31 cellular contexts compared by ENCODE assay signal in the genomic region with DNA sequence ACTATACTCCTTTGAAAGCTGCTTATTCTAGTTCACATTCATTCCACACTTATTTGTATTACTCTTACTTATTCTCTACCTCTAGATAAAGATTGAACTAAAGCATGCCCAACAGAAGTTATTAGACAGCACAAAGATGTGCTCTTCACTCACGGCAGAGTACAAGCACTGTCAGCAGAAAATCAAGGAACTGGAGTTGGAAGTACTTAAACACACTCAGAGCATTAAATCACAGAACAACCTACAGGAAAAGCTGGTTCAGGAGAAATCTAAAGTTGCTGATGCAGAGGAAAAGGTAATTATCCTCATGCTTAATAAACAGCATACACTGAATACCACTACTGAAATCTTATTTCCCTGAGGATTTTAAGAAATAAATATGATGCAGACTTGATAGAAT.
"Had no signal": no experiment of that assay in that cellular context is flagged by ENCODE, and none has a peak within 500 bp of the region (broad histone marks: within the 10 kb centered on the region; RNA-seq: fewer than 3 reads in every experiment).

No MANE protein-coding gene starts in this region.

- ATAC-seq: activated CD4-positive, alpha-beta T cell treated with anti-CD3 and anti-CD28 coated beads for 36 hours; activated CD8-positive, alpha-beta memory T cell treated with anti-CD3 and anti-CD28 coated beads, Interleukin-2, amount 10 ng/mL, durations not matched to agents 7 days and 5 days; activated CD8-positive, alpha-beta T cell treated with anti-CD3 and anti-CD28 coated beads, Interleukin-2, amount 10 ng/mL, durations not matched to agents 7 days and 5 days; activated naive CD4-positive, alpha-beta T cell treated with anti-CD3 and anti-CD28 coated beads, Interleukin-2, amount 50 U/mL, for 72 hours; effector memory CD8-positive, alpha-beta T cell had no signal

- H3K4me1 Mint-ChIP-seq: activated CD4-positive, alpha-beta T cell treated with anti-CD3 and anti-CD28 coated beads for 36 hours; activated CD4-positive, alpha-beta T cell treated with anti-CD3 and anti-CD28 coated beads, Interleukin-2, amount 10 ng/mL, durations not matched to agents 24 days and 14 days; activated CD8-positive, alpha-beta memory T cell treated with anti-CD3 and anti-CD28 coated beads, Interleukin-2, amount 10 ng/mL, durations not matched to agents 7 days and 5 days; activated naive CD8-positive, alpha-beta T cell treated with anti-CD3 and anti-CD28 coated beads, Interleukin-2, amount 10 ng/mL, durations not matched to agents 7 days and 5 days; central memory CD8-positive, alpha-beta T cell had no signal

- H3K27ac ChIP-seq: brain microvascular endothelial cell had no signal

- H3K27me3 ChIP-seq: brain microvascular endothelial cell had no signal

- DNase-seq: activated CD4-positive, alpha-beta memory T cell treated with anti-CD3 and anti-CD28 coated beads for 36 hours; activated CD4-positive, alpha-beta T cell treated with anti-CD3 and anti-CD28 coated beads for 36 hours; activated CD4-positive, alpha-beta T cell treated with anti-CD3 and anti-CD28 coated beads, Interleukin-2, amount 10 ng/mL, durations not matched to agents 24 days and 14 days; activated CD4-positive, CD25-positive, alpha-beta regulatory T cell; activated CD4-positive, CD25-positive, alpha-beta regulatory T cell treated with anti-CD3 and anti-CD28 coated beads, Interleukin-2, amount 50 U/mL, for 72 hours; activated CD8-positive, alpha-beta memory T cell treated with anti-CD3 and anti-CD28 coated beads, Interleukin-2, amount 10 ng/mL, durations not matched to agents 7 days and 5 days; activated CD8-positive, alpha-beta memory T cell treated with anti-CD3 and anti-CD28 coated beads, Interleukin-2, amount 50 U/mL, for 4 hours; activated CD8-positive, alpha-beta T cell treated with anti-CD3 and anti-CD28 coated beads, Interleukin-2, amount 10 ng/mL, durations not matched to agents 7 days and 5 days; activated effector memory CD4-positive, alpha-beta T cell treated with anti-CD3 and anti-CD28 coated beads, Interleukin-2, amount 50 U/mL, for 16 hours; activated naive CD4-positive, alpha-beta T cell treated with anti-CD3 and anti-CD28 coated beads for 36 hours; activated naive CD8-positive, alpha-beta T cell treated with anti-CD3 and anti-CD28 coated beads, Interleukin-2, amount 10 ng/mL, durations not matched to agents 7 days and 5 days; activated T-cell treated with anti-CD3 and anti-CD28 coated beads, Interleukin-2, amount 50 U/mL, for 1 hour; activated T-cell treated with anti-CD3 and anti-CD28 coated beads, Interleukin-2, amount 50 U/mL, for 48 hours; brain microvascular endothelial cell; cortex of kidney; dermis blood vessel endothelial cell; effector CD4-positive, alpha-beta T cell; effector memory CD8-positive, alpha-beta T cell; erythroblast; foreskin fibroblast; head of caudate nucleus; T-helper 1 cell; T-helper 2 cell had no signal

- H3K4me3 Mint-ChIP-seq: activated CD4-positive, alpha-beta memory T cell treated with anti-CD3 and anti-CD28 coated beads for 36 hours; activated CD4-positive, alpha-beta T cell treated with anti-CD3 and anti-CD28 coated beads for 36 hours; activated CD4-positive, alpha-beta T cell treated with anti-CD3 and anti-CD28 coated beads, Interleukin-2, amount 10 ng/mL, durations not matched to agents 24 days and 14 days; activated CD8-positive, alpha-beta memory T cell treated with anti-CD3 and anti-CD28 coated beads, Interleukin-2, amount 10 ng/mL, durations not matched to agents 7 days and 5 days; activated CD8-positive, alpha-beta T cell treated with anti-CD3 and anti-CD28 coated beads, Interleukin-2, amount 10 ng/mL, durations not matched to agents 7 days and 5 days; activated naive CD4-positive, alpha-beta T cell treated with anti-CD3 and anti-CD28 coated beads for 36 hours; activated naive CD8-positive, alpha-beta T cell treated with anti-CD3 and anti-CD28 coated beads, Interleukin-2, amount 10 ng/mL, durations not matched to agents 7 days and 5 days; activated T-helper 1 cell treated with anti-CD3 and anti-CD28 coated beads, Interleukin-12 subunit alpha, Interleukin-12 subunit beta, Interleukin-2, Interleukin-4 antibody, amounts not matched to agents 30 ng/mL and 10 ng/mL and 1 ng/mL, durations not matched to agents 14 hours and 24 hours and 36 hours; central memory CD8-positive, alpha-beta T cell; effector memory CD8-positive, alpha-beta T cell had no signal

- H3K27me3 Mint-ChIP-seq: activated CD4-positive, alpha-beta memory T cell treated with anti-CD3 and anti-CD28 coated beads for 36 hours; activated CD4-positive, alpha-beta T cell treated with anti-CD3 and anti-CD28 coated beads for 36 hours; activated CD8-positive, alpha-beta memory T cell treated with anti-CD3 and anti-CD28 coated beads, Interleukin-2, amount 10 ng/mL, durations not matched to agents 7 days and 5 days; activated naive CD8-positive, alpha-beta T cell treated with anti-CD3 and anti-CD28 coated beads, Interleukin-2, amount 10 ng/mL, durations not matched to agents 7 days and 5 days; central memory CD8-positive, alpha-beta T cell; effector memory CD8-positive, alpha-beta T cell had no signal

- H3K36me3 Mint-ChIP-seq: activated CD4-positive, alpha-beta memory T cell treated with anti-CD3 and anti-CD28 coated beads for 36 hours; activated CD8-positive, alpha-beta memory T cell treated with anti-CD3 and anti-CD28 coated beads, Interleukin-2, amount 10 ng/mL, durations not matched to agents 7 days and 5 days; activated naive CD4-positive, alpha-beta T cell treated with anti-CD3 and anti-CD28 coated beads, Interleukin-2, amount 50 U/mL, for 72 hours; activated naive CD8-positive, alpha-beta T cell treated with anti-CD3 and anti-CD28 coated beads, Interleukin-2, amount 10 ng/mL, durations not matched to agents 7 days and 5 days had no signal

- H3K9me3 Mint-ChIP-seq: activated CD4-positive, alpha-beta memory T cell treated with anti-CD3 and anti-CD28 coated beads for 36 hours; activated CD4-positive, alpha-beta T cell treated with anti-CD3 and anti-CD28 coated beads, Interleukin-2, amount 10 ng/mL, durations not matched to agents 24 days and 14 days; activated naive CD4-positive, alpha-beta T cell treated with anti-CD3 and anti-CD28 coated beads for 36 hours; activated naive CD4-positive, alpha-beta T cell treated with anti-CD3 and anti-CD28 coated beads, Interleukin-2, amount 50 U/mL, for 72 hours; activated naive CD8-positive, alpha-beta T cell treated with anti-CD3 and anti-CD28 coated beads, Interleukin-2, amount 10 ng/mL, durations not matched to agents 7 days and 5 days; activated T-helper 1 cell treated with anti-CD3 and anti-CD28 coated beads, Interleukin-12 subunit alpha, Interleukin-12 subunit beta, Interleukin-2, Interleukin-4 antibody, amounts not matched to agents 30 ng/mL and 10 ng/mL and 1 ng/mL, durations not matched to agents 14 hours and 24 hours and 36 hours; activated T-helper 2 cell treated with anti-CD3 and anti-CD28 coated beads, Interferon-gamma antibody, Interleukin-2, Interleukin-4, amounts not matched to agents 10 μg/mL and 5 μg/mL and 100 μg/mL, durations not matched to agents 14 hours and 24 hours and 36 hours; central memory CD8-positive, alpha-beta T cell; effector memory CD8-positive, alpha-beta T cell had no signal

- H3K27ac Mint-ChIP-seq: activated CD4-positive, alpha-beta memory T cell treated with anti-CD3 and anti-CD28 coated beads for 36 hours; activated CD4-positive, alpha-beta T cell treated with anti-CD3 and anti-CD28 coated beads for 36 hours; activated CD4-positive, alpha-beta T cell treated with anti-CD3 and anti-CD28 coated beads, Interleukin-2, amount 10 ng/mL, durations not matched to agents 24 days and 14 days; activated CD8-positive, alpha-beta memory T cell treated with anti-CD3 and anti-CD28 coated beads, Interleukin-2, amount 10 ng/mL, durations not matched to agents 7 days and 5 days; activated CD8-positive, alpha-beta T cell treated with anti-CD3 and anti-CD28 coated beads, Interleukin-2, amount 10 ng/mL, durations not matched to agents 7 days and 5 days; activated naive CD4-positive, alpha-beta T cell treated with anti-CD3 and anti-CD28 coated beads for 36 hours; activated naive CD4-positive, alpha-beta T cell treated with anti-CD3 and anti-CD28 coated beads, Interleukin-2, amount 50 U/mL, for 72 hours; activated naive CD8-positive, alpha-beta T cell treated with anti-CD3 and anti-CD28 coated beads, Interleukin-2, amount 10 ng/mL, durations not matched to agents 7 days and 5 days; activated T-helper 1 cell treated with anti-CD3 and anti-CD28 coated beads, Interleukin-12 subunit alpha, Interleukin-12 subunit beta, Interleukin-2, Interleukin-4 antibody, amounts not matched to agents 30 ng/mL and 10 ng/mL and 1 ng/mL, durations not matched to agents 14 hours and 24 hours and 36 hours; activated T-helper 2 cell treated with anti-CD3 and anti-CD28 coated beads, Interferon-gamma antibody, Interleukin-2, Interleukin-4, amounts not matched to agents 10 μg/mL and 5 μg/mL and 100 μg/mL, durations not matched to agents 14 hours and 24 hours and 36 hours; effector memory CD8-positive, alpha-beta T cell had no signal

- H3K36me3 ChIP-seq: brain microvascular endothelial cell had no signal

- FAIRE-seq: astrocyte, bronchial epithelial cell, colon, frontal cortex had no signal
